Comparison of ENCODE assay signal across 24 cellular contexts in the genomic region with DNA sequence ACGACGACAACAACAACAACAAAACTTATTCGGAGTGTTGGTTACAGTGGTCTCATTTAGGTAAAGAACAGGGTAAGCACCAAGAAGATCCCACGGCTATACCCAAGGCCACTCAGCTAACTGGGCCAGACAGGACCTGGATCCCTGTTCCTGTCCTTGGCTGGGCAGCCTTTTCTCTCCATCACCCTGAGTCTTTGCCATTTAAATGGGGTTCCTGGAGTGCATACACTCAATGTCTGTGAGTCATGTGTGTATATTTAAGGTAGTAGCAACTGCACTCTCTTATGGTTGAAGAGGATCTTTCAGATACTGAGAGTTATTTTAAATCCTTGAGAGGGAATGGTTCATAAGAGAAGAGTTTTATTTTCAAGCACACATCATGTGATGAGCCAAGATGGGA. TPM values are rescaled to one million over a fixed set of nuclear protein-coding genes. Genes with fewer than 3 reads are reported as not detected.
"Had no signal": no experiment of that assay in that cellular context is flagged by ENCODE, and none has a peak within 500 bp of the region (broad histone marks: within the 10 kb centered on the region; RNA-seq: fewer than 3 reads in every experiment).

No MANE protein-coding gene starts in this region.

- FAIRE-seq: frontal cortex, islet of Langerhans had no signal

- H3K36me3 Mint-ChIP-seq: mesothelial cell of epicardium; stimulated activated effector memory CD8-positive, alpha-beta T cell treated with anti-CD3 and anti-CD28 coated beads, Interleukin-12 subunit alpha, Interleukin-12 subunit beta, amount 100 ng/mL, for 72 hours; type B pancreatic cell had no signal

- H3K4me1 Mint-ChIP-seq: mesothelial cell of epicardium; nephron; stimulated activated effector memory CD8-positive, alpha-beta T cell treated with anti-CD3 and anti-CD28 coated beads, Interleukin-12 subunit alpha, Interleukin-12 subunit beta, amount 100 ng/mL, for 72 hours had no signal

- H3K4me3 Mint-ChIP-seq: mesothelial cell of epicardium; nephron; stimulated activated effector memory CD8-positive, alpha-beta T cell treated with anti-CD3 and anti-CD28 coated beads, Interleukin-12 subunit alpha, Interleukin-12 subunit beta, amount 100 ng/mL, for 72 hours; type B pancreatic cell had no signal

- H3K27ac ChIP-seq: dorsolateral prefrontal cortex, heart right ventricle, left ventricle myocardium inferior, neutrophil, psoas muscle, right lobe of liver, suprapubic skin, thyroid gland, vagina had no signal

- H3K9me3 ChIP-seq: heart right ventricle, left ventricle myocardium inferior, neutrophil, psoas muscle, right lobe of liver, suprapubic skin, thyroid gland, vagina had no signal

- H3K27me3 ChIP-seq: neutrophil, right lobe of liver, suprapubic skin, thyroid gland, vagina had no signal

- H3K27ac Mint-ChIP-seq: nephron; stimulated activated effector memory CD8-positive, alpha-beta T cell treated with anti-CD3 and anti-CD28 coated beads, Interleukin-12 subunit alpha, Interleukin-12 subunit beta, amount 100 ng/mL, for 72 hours had no signal

- H3K4me3 ChIP-seq: dorsolateral prefrontal cortex, heart right ventricle, left ventricle myocardium inferior, psoas muscle, right lobe of liver, suprapubic skin, thyroid gland, vagina had no signal

- H3K4me1 ChIP-seq: heart right ventricle, left ventricle myocardium inferior, psoas muscle, right lobe of liver, suprapubic skin, thyroid gland, vagina had no signal

- ATAC-seq: heart right ventricle; psoas muscle; right lobe of liver; stimulated activated effector memory CD8-positive, alpha-beta T cell treated with anti-CD3 and anti-CD28 coated beads, Interleukin-12 subunit alpha, Interleukin-12 subunit beta, amount 100 ng/mL, for 72 hours; stimulated activated naive CD8-positive, alpha-beta T cell treated with anti-CD3 and anti-CD28 coated beads, Interleukin-15, Interleukin-2, amounts not matched to agents 100 U/mL and 50 U/mL, for 24 hours had no signal

- H3K9me3 Mint-ChIP-seq: mesothelial cell of epicardium; nephron; stimulated activated effector memory CD8-positive, alpha-beta T cell treated with anti-CD3 and anti-CD28 coated beads, Interleukin-12 subunit alpha, Interleukin-12 subunit beta, amount 100 ng/mL, for 72 hours; type B pancreatic cell had no signal

- H3K36me3 ChIP-seq: heart right ventricle, left ventricle myocardium inferior, neutrophil, right lobe of liver, suprapubic skin, thyroid gland, vagina had no signal

- DNase-seq: cortex of kidney; dorsolateral prefrontal cortex; effector CD8-positive, alpha-beta T cell; heart right ventricle; hypothalamus; left ventricle myocardium inferior; psoas muscle; retina; right lobe of liver; stimulated activated CD4-positive, alpha-beta T cell treated with anti-CD3 and anti-CD28 coated beads, Interleukin-4, amount 100 ng/mL, for 1 hour; stimulated activated CD8-positive, alpha-beta memory T cell treated with anti-CD3 and anti-CD28 coated beads, Interleukin-4, amount 100 ng/mL, for 48 hours; stimulated activated naive CD8-positive, alpha-beta T cell treated with anti-CD3 and anti-CD28 coated beads, Interleukin-15, Interleukin-2, amounts not matched to agents 100 U/mL and 50 U/mL, for 24 hours; thyroid gland had no signal

RNA-seq across cellular contexts. Expression of a gene that starts 35.3 kb away (rescaled TPM):
- total RNA-seq: fibroblast of lung, osteoblast, suprapubic skin had no signal
- polyA plus RNA-seq: fibroblast of lung had no signal
